Comparison of ENCODE assay signal across 11 cellular contexts in genomic region chr4:136371231-136371630, GRCh38.
"Had no signal": no experiment of that assay in that cellular context is flagged by ENCODE, and none has a peak within 500 bp of the region (broad histone marks: within the 10 kb centered on the region; RNA-seq: fewer than 3 reads in every experiment).

No MANE protein-coding gene starts in this region.

- H3K36me3 ChIP-seq: HAP-1 had no signal

- H2AFZ ChIP-seq: GM23248, GM23338 had no signal

- H3K9ac ChIP-seq: GM23248 had no signal

- H3K9me3 ChIP-seq: HAP-1 had no signal

- H3K4me3 ChIP-seq: GM23248, GM23338, HAP-1 had no signal

- H3K4me1 Mint-ChIP-seq: GM23338, H9 had no signal

- FAIRE-seq: H1, H54 had no signal

- ATAC-seq: GM23338, HCT116 had no signal

- DNase-seq: GM23248, GOT3, H7, H9, HCEC 1CT, HFFc6 had no signal

- H3K4me3 Mint-ChIP-seq: GM23338, H9, HFFc6 had no signal

- H3K27ac ChIP-seq: GM23248 had no signal

- H3K27ac Mint-ChIP-seq: GM23338, H9, HFFc6 had no signal

- H3K4me2 ChIP-seq: GM23338 had no signal

- H3K9me3 Mint-ChIP-seq: GM23338, H9 had no signal
